In genomic region chr7:152760384-152761115, GRCh38 we compare ENCODE assay signal across 8 cellular contexts. TPM values are rescaled to one million over a fixed set of nuclear protein-coding genes. Genes with fewer than 3 reads are reported as not detected.
DNase-seq lines count a peak whose midpoint lies in the region; ATAC-seq, FAIRE-seq and TF ChIP-seq lines count a peak whose summit lies in the region.

No MANE protein-coding gene starts in this region.

- no peaks in the 10 kb centered on the region for H3K9me3 Mint-ChIP-seq in T-helper 1 cell treated with Interleukin-12 subunit alpha and Interleukin-12 subunit beta and Interleukin-4 antibody, amounts not matched to agents 30 μg/mL and 1 μg/mL, for 36 hours

- peak overlapping the region; percentile 89 for H2AFZ ChIP-seq in GM12878 (ENCODE audit: control insufficient read depth, low read depth, low read length)

- H3K27me3 Mint-ChIP-seq in T-helper 1 cell treated with Interleukin-12 subunit alpha and Interleukin-12 subunit beta and Interleukin-4 antibody, amounts not matched to agents 30 μg/mL and 1 μg/mL, for 36 hours (ENCODE audit: low read depth): no peaks in the 10 kb centered on the region

- no peaks in the 10 kb centered on the region for H3K9me3 ChIP-seq in MG63
- H3K9me3 ChIP-seq in GM12878 (replicated peaks; ENCODE audit: control insufficient read depth, insufficient read depth, low read length): no peaks in the 10 kb centered on the region

- peaks cover 20% of the 10 kb centered on the region for H3K79me2 ChIP-seq in GM12878 (ENCODE audit: control insufficient read depth, insufficient read depth, low read length)

- ATAC-seq in GM12878 (peak; percentile 16), HG03159 (IDR thresholded peaks at IDR 0.05; ENCODE audit: unreplicated experiment) (no peak)

- H3K27me3 ChIP-seq in MG63: no peaks in the 10 kb centered on the region
- no peaks in the 10 kb centered on the region for H3K27me3 ChIP-seq in GM12878 (replicated peaks in 1 of 2; ENCODE audit: control insufficient read depth in 2 of 2, insufficient read depth in 2 of 2, low read length in 1 of 2)

- RAD21 ChIA-PET in GM12878 (lab: Charles Lee; ENCODE audit: unreplicated experiment): interaction anchor here (0.9 to 1.1 kb wide), 2 partner anchors 54 to 186 kb away, joined by 3 to 4 read pairs; no protein-coding TSS in a partner anchor

- TF ChIP-seq CTCF in GM12878 (IDR thresholded peaks at IDR 0.05 in 2 of 3, conservative IDR thresholded peaks at IDR 0.05 in 1 of 3; ENCODE audit: control insufficient read depth in 2 of 3, extremely low read depth in 1 of 3, insufficient read depth in 1 of 3, low read depth in 3 of 3, low read length in 3 of 3) (no peak), lower leg skin (IDR thresholded peaks at IDR 0.05) (no peak)

- H3K36me3 ChIP-seq in MG63 (no peaks in the 10 kb centered on the region), GM12878 (ENCODE audit: control insufficient read depth in 2 of 2, insufficient read depth in 2 of 2, low read length in 1 of 2) (no peaks in the 10 kb centered on the region), urinary bladder (ENCODE audit: insufficient read depth) (no peaks in the 10 kb centered on the region)

- in situ Hi-C loops in GM12878 (cut with MboI): no loop called here

- CTCF ChIA-PET in GM12878 (lab: Yijun Ruan, JAX): interaction anchor here (1.0 to 1.3 kb wide), 4 partner anchors 9 to 603 kb away, joined by 3 read pairs; no protein-coding TSS in a partner anchor

- H3K4me3 ChIP-seq in MG63 (peak overlapping the region; percentile 76), GM12878 (peak overlapping the region; percentile 82), lower leg skin (ENCODE audit: low read depth, poor library complexity, severe bottlenecking) (peak overlapping the region; percentile 97), urinary bladder (ENCODE audit: low read depth, low read length) (peak overlapping the region; percentile 94)

- no peak for TF ChIP-seq POLR2A in GM12878 (IDR thresholded peaks at IDR 0.05; ENCODE audit: low read depth, low read length)
- no peak for TF ChIP-seq POLR2A in lower leg skin (IDR thresholded peaks at IDR 0.05)

- TSS peak; percentile 80 for BruUV-seq in GM12878 (replicated peaks; lab: Mats Ljungman, UMichigan)

- peak overlapping the region; percentile 89 for H3K27ac Mint-ChIP-seq in T-helper 1 cell treated with Interleukin-12 subunit alpha and Interleukin-12 subunit beta and Interleukin-4 antibody, amounts not matched to agents 30 μg/mL and 1 μg/mL, for 36 hours

- peak overlapping the region; percentile 76 for H3K27ac ChIP-seq in GM12878 (ENCODE audit: control insufficient read depth, insufficient read depth)
- H3K27ac ChIP-seq in urinary bladder (ENCODE audit: low read depth): no peak overlapping the region

- H3K4me2 ChIP-seq in GM12878 (ENCODE audit: control insufficient read depth, insufficient read depth): peak overlapping the region; percentile 100

- SMC1A ChIA-PET in GM12878 (lab: Charles Lee; ENCODE audit: uncharacterized antibody, unreplicated experiment): interaction anchor here (1.2 kb wide), 1 partner anchor 54 kb away, joined by 3 read pairs; no protein-coding TSS in a partner anchor

- DNase-seq in T-helper 1 cell: no peak
- DNase-seq in MG63: no peak
- DNase-seq in GM12878 (ENCODE audit: low read depth, low spot score): no peak
- DNase-seq in lower leg skin (ENCODE audit: low spot score in 2 of 2): no peak
- no peak for DNase-seq in NCI-H1436 (lab: John Stamatoyannopoulos, UW)

- POLR2A ChIA-PET in GM12878 (lab: Charles Lee): interaction anchor here (0.5 to 0.8 kb wide), 2 partner anchors 15 to 54 kb away, joined by 3 read pairs; no protein-coding TSS in a partner anchor

- TF ChIP-seq RAD21 in GM12878 (IDR thresholded peaks at IDR 0.05; ENCODE audit: insufficient read depth, low read depth, low read length): no peak

- 17% methylated on average over 14 of the region's 14 CpGs for WGBS in GM12878 (ENCODE audit: insufficient coverage, insufficient replicate concordance, low lambda C conversion rate, missing lambda C conversion rate)
- WGBS in lower leg skin, 2 donors: 17 to 19% methylated on average over 14 of the region's 14 CpGs
- 23% methylated on average over 14 of the region's 14 CpGs for WGBS in urinary bladder

- H4K20me1 ChIP-seq in GM12878 (ENCODE audit: control insufficient read depth, insufficient read depth): no peaks in the 10 kb centered on the region

- H3K36me3 Mint-ChIP-seq in T-helper 1 cell treated with Interleukin-12 subunit alpha and Interleukin-12 subunit beta and Interleukin-4 antibody, amounts not matched to agents 30 μg/mL and 1 μg/mL, for 36 hours (ENCODE audit: low read depth): no peaks in the 10 kb centered on the region

- FAIRE-seq in GM12878 (lab: Jason Lieb, UNC): peak; percentile 23

- peaks cover 2% of the 10 kb centered on the region; the same call in 1 of the 2 replicates for H3K4me1 ChIP-seq in GM12878 (ENCODE audit: control insufficient read depth, insufficient read depth, low read length)
- no peaks in the 10 kb centered on the region for H3K4me1 ChIP-seq in urinary bladder (ENCODE audit: insufficient read depth)

- H3K4me3 Mint-ChIP-seq in T-helper 1 cell treated with Interleukin-12 subunit alpha and Interleukin-12 subunit beta and Interleukin-4 antibody, amounts not matched to agents 30 μg/mL and 1 μg/mL, for 36 hours: peak overlapping the region; percentile 85

- intact Hi-C loops in GM12878 (cut with micrococcal nuclease; ENCODE audit: unreplicated experiment): no loop called here
- intact Hi-C loops in lower leg skin (cut with DNase I; ENCODE audit: low total_unique reads): no loop called here

- H3K9ac ChIP-seq in GM12878 (ENCODE audit: control insufficient read depth, insufficient read depth, low read length): peak overlapping the region; percentile 86

- H3K4me1 Mint-ChIP-seq in T-helper 1 cell treated with Interleukin-12 subunit alpha and Interleukin-12 subunit beta and Interleukin-4 antibody, amounts not matched to agents 30 μg/mL and 1 μg/mL, for 36 hours (ENCODE audit: low read depth): peaks cover 13% of the 10 kb centered on the region

- no peak for TF ChIP-seq EP300 in GM12878 (IDR thresholded peaks at IDR 0.05; ENCODE audit: borderline replicate concordance in 1 of 2, control insufficient read depth in 1 of 2, low read depth in 2 of 2, low read length in 2 of 2)

TF ChIP-seq in GM12878, 131 proteins besides CTCF, POLR2A, EP300 and RAD21:
- TF ChIP-seq SUZ12 (IDR thresholded peaks at IDR 0.05; ENCODE audit: unreplicated experiment): no peak
- 0 out of 2 replicates have a peak, but pooled peaks have one; percentile 4 for TF ChIP-seq CREM (IDR thresholded peaks at IDR 0.05; ENCODE audit: low read depth)
- TF ChIP-seq RUNX3 (IDR thresholded peaks at IDR 0.05; ENCODE audit: low read length): 0 out of 2 replicates have a peak, but pooled peaks have one; percentile 3

RNA-seq across cellular contexts. Expression of gene ACTR3B, which starts 1.0 kb away (rescaled TPM):
- total RNA-seq in MG63 (2014; rRNA removed; shearing (Covaris generic); ENCODE audit: low replicate concordance): 6.1 and 9.5 TPM in 2 replicates
- 35.4 and 51.0 TPM in 2 replicates for total RNA-seq in GM12878 (2013; cell fraction: nucleolus; rRNA removed)
- 3.9 and 4.0 TPM in 2 replicates for total RNA-seq in GM12878 (2014; rRNA removed)
- total RNA-seq in GM12878 (2014; rRNA removed; fragmentation: Illumina TruSeq; extraction: Trizol): 7.3 and 8.4 TPM in 2 replicates
- total RNA-seq in GM12878 (2021): 9.1 and 9.8 TPM in 2 replicates
- 3.3 TPM for polyA plus RNA-seq in GM12878 (2011; ENCODE audit: low read depth)
- polyA plus RNA-seq in GM12878 (2011; rRNA removed): 12.2 and 13.1 TPM in 2 replicates
- polyA plus RNA-seq in GM12878 (2011; cell fraction: cytosol; rRNA removed): 9.0 and 9.4 TPM in 2 replicates
- 12.3 and 13.4 TPM in 2 replicates for polyA plus RNA-seq in GM12878 (2011; cell fraction: nucleus; rRNA removed)
- 5.4 and 5.5 TPM in 2 replicates for polyA plus RNA-seq in GM12878 (2012)
- 10.1 and 10.3 TPM in 2 replicates for polyA plus RNA-seq in GM12878 (2014; fragmentation: Illumina TruSeq; extraction: Trizol)
- polyA plus RNA-seq in GM12878 (2014; fragmentation: Nextera tagmentation; extraction: Ambion mirVana): 1 to 10 TPM; 3.0 to 3.6 TPM
- 11.0 and 11.5 TPM in 2 replicates for polyA plus RNA-seq in GM12878 (2014; rRNA removed)
- 10 to 100 TPM; 10.4 to 14.1 TPM for polyA plus RNA-seq in GM12878 (2016; fragmentation: Nextera tagmentation; extraction: Ambion mirVana)
- 7.9 and 11.3 TPM in 2 replicates for polyA minus RNA-seq in GM12878 (2011; rRNA and poly(A)+ RNA removed)
- 2.7 and 3.3 TPM in 2 replicates for polyA minus RNA-seq in GM12878 (2011; cell fraction: cytosol; rRNA and poly(A)+ RNA removed)
- 9.7 and 18.2 TPM in 2 replicates for polyA minus RNA-seq in GM12878 (2011; cell fraction: nucleus; rRNA and poly(A)+ RNA removed)
- total RNA-seq in lower leg skin: 1 to 10 TPM; 5.0 to 5.5 (median 5.3) TPM
- total RNA-seq in urinary bladder: 10.1 TPM
- polyA plus RNA-seq in urinary bladder: 9.5 TPM
